ENCODE assay signal across 8 cellular contexts in the genomic region with DNA sequence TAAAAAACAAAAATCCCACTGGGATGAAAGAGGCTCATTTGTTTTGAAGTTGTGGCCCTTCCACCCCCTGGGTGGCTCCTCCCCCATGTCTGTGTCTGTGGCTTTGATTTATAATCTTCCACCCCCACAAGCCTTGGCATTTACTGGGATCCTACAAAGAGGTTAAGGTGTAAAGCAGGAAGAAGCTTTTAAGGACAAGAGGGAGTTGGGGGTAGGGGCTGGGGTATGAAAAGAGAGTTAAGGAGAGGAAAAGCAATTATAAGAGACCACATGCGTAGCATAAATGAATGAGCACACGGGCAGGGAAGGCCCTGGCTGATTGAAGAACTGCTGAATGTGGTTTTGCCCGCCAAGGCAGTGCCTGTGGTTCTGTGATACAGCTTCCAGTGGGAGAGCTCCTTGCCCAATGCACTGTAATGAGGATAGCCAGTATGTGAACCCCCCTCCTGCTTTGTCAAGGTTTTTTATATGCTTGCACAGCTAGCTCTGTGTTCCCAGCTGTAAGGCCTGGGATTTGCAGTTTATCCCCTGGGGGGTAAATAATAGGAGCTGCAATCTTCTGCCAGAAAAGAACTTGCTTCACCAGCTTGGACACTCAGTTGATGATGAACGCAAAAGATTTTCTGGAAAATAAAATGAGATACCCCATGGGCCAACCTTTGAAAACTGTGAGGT. TPM values are rescaled to one million over a fixed set of nuclear protein-coding genes. Genes with fewer than 3 reads are reported as not detected.
A peak's percentile ranks its signal among the peaks of the same experiment; 100 is the strongest.
DNase-seq lines count a peak whose midpoint lies in the region; ATAC-seq and TF ChIP-seq lines count a peak whose summit lies in the region.

No MANE protein-coding gene starts in this region.

- peaks cover 64% of the 10 kb centered on the region for H3K4me1 Mint-ChIP-seq in progenitor cell of endocrine pancreas (ENCODE audit: low read depth)

- H3K4me1 ChIP-seq in RWPE2 (ENCODE audit: insufficient read depth, poor library complexity, severe bottlenecking): peaks cover 22% of the 10 kb centered on the region

- no peak overlapping the region for H3K4me3 ChIP-seq in RWPE2 (ENCODE audit: severe bottlenecking)

- no peaks in the 10 kb centered on the region for H3K9me3 ChIP-seq in RWPE2 (ENCODE audit: severe bottlenecking)

- no peaks in the 10 kb centered on the region for H3K36me3 ChIP-seq in RWPE2 (ENCODE audit: low read depth)

- TF ChIP-seq CTCF in RWPE2 (IDR thresholded peaks at IDR 0.05; ENCODE audit: poor library complexity, severe bottlenecking) (no peak), progenitor cell of endocrine pancreas (IDR thresholded peaks at IDR 0.05; ENCODE audit: unreplicated experiment) (no peak)

- H3K36me3 Mint-ChIP-seq in progenitor cell of endocrine pancreas (ENCODE audit: insufficient read depth): peaks cover 4% of the 10 kb centered on the region

- H3K27me3 ChIP-seq in RWPE2 (ENCODE audit: insufficient read depth, poor library complexity, severe bottlenecking): no peaks in the 10 kb centered on the region

- H3K4me3 Mint-ChIP-seq in progenitor cell of endocrine pancreas (ENCODE audit: low read depth): no peak overlapping the region

- H3K9me3 Mint-ChIP-seq in progenitor cell of endocrine pancreas (ENCODE audit: low read depth): no peaks in the 10 kb centered on the region

- DNase-seq in GDM1 (lab: John Stamatoyannopoulos, UW): peak; percentile 11
- DNase-seq in RWPE2 (ENCODE audit: low spot score): no peak
- DNase-seq in fibroblast of the conjunctiva (ENCODE audit: low read depth): peak; percentile 80
- no peak for DNase-seq in progenitor cell of endocrine pancreas (ENCODE audit: low spot score, unreplicated experiment)
- DNase-seq in NCI-H774 (lab: John Stamatoyannopoulos, UW): no peak
- no peak for DNase-seq in GF-D8 (lab: John Stamatoyannopoulos, UW)
- no peak for DNase-seq in GM19238 (ENCODE audit: insufficient read length, low spot score)

- peak overlapping the region; percentile 26 for H3K27ac ChIP-seq in RWPE2 (ENCODE audit: poor library complexity, severe bottlenecking)

- no peaks in the 10 kb centered on the region for H3K27me3 Mint-ChIP-seq in progenitor cell of endocrine pancreas

- no peak for ATAC-seq in RWPE2 (ENCODE audit: low read depth)
- no peak for ATAC-seq in GM21528 (IDR thresholded peaks at IDR 0.05; ENCODE audit: low FRiP score, unreplicated experiment)

- H3K27ac Mint-ChIP-seq in progenitor cell of endocrine pancreas: peak overlapping the region; percentile 84

RNA-seq across cellular contexts. Expression of gene KMT2E, which starts 34.7 kb away (rescaled TPM):
- 107 TPM in 2 replicates for total RNA-seq in progenitor cell of endocrine pancreas

Comparison
In these comparisons a context has a peak if more than half of its experiments do, and no peak if none do; other contexts are left out.
1. DNase-seq: peak in GDM1 (single experiment) and fibroblast of the conjunctiva (single experiment); none in RWPE2 (single experiment), progenitor cell of endocrine pancreas (single experiment), NCI-H774 (single experiment), GF-D8 (single experiment) and GM19238 (single experiment).